13 cellular contexts compared by ENCODE assay signal in genomic region chr4:48968814-48969213, GRCh38. TPM values are rescaled to one million over a fixed set of nuclear protein-coding genes. Genes with fewer than 3 reads are reported as not detected.
DNase-seq lines count a peak whose midpoint lies in the region; ATAC-seq and TF ChIP-seq lines count a peak whose summit lies in the region.
"Had no signal": no experiment of that assay in that cellular context is flagged by ENCODE, and none has a peak within 500 bp of the region (broad histone marks: within the 10 kb centered on the region; RNA-seq: fewer than 3 reads in every experiment).

No MANE protein-coding gene starts in this region.

- H3K9me1 ChIP-seq in IMR-90 (ENCODE audit: insufficient read depth, low read length): peaks cover 9% of the 10 kb centered on the region

- POLR2A ChIA-PET in IMR-90 (lab: Charles Lee; ENCODE audit: unreplicated experiment): interaction anchor here (0.7 kb wide), 1 partner anchor 442 kb away, joined by 5 read pairs; no protein-coding TSS in a partner anchor

- H3K4me2 ChIP-seq in IMR-90 (ENCODE audit: low read depth, low read length): peak overlapping the region; percentile 46; the same call in 1 of the 2 replicates

- peak overlapping the region; percentile 32; the same call in 1 of the 2 replicates for H3K14ac ChIP-seq in IMR-90 (replicated peaks; ENCODE audit: low read depth, low read length)

- no peak overlapping the region; the same call in 1 of the 2 replicates for H2AK5ac ChIP-seq in IMR-90 (ENCODE audit: low read depth, low read length)

- no peaks in the 10 kb centered on the region for H3K36me3 ChIP-seq in IMR-90 (ENCODE audit: control insufficient read depth, insufficient read depth, low read length)

- H2BK5ac ChIP-seq in IMR-90 (ENCODE audit: low read depth, low read length, poor library complexity, severe bottlenecking): peak overlapping the region; percentile 35

- dilution Hi-C loops in IMR-90 (cut with HindIII; ENCODE audit: low sequenced_read_pairs, unreplicated experiment): no loop called here

- no peak overlapping the region for H3K56ac ChIP-seq in IMR-90 (ENCODE audit: extremely low read depth, insufficient read depth, low read length)

- peak overlapping the region; percentile 62 for H2AFZ ChIP-seq in IMR-90 (replicated peaks; ENCODE audit: low read length, poor library complexity)

- BruUV-seq in IMR-90 (replicated peaks; lab: Mats Ljungman, UMichigan): no TSS peak

- peak overlapping the region; percentile 68 for H3K4ac ChIP-seq in IMR-90 (ENCODE audit: low read depth, low read length)

- no peaks in the 10 kb centered on the region for H4K20me1 ChIP-seq in IMR-90 (ENCODE audit: insufficient read depth, low read length)

- TF ChIP-seq CTCF in IMR-90 (conservative IDR thresholded peaks at IDR 0.05; ENCODE audit: low read depth, low read length): no peak
- TF ChIP-seq CTCF in fibroblast of the aortic adventitia (IDR thresholded peaks at IDR 0.05; ENCODE audit: insufficient read depth, low read length): no peak

- DNase-seq in AG08395 (ENCODE audit: low spot score): peak; percentile 53
- DNase-seq in IMR-90: peak; percentile 96
- peak; percentile 12 for DNase-seq in amniotic stem cell (lab: John Stamatoyannopoulos, UW)
- peak; percentile 49 for DNase-seq in fibroblast of the aortic adventitia (ENCODE audit: low read depth)
- no peak for DNase-seq in activated naive CD4-positive, alpha-beta T cell treated with Interleukin-2 at 50 U/mL for 16 hours
- no peak for DNase-seq in NCI-H510A (lab: John Stamatoyannopoulos, UW)
- DNase-seq: activated CD4-positive, alpha-beta T cell treated with anti-CD3 and anti-CD28 coated beads, Interleukin-2, amount 10 ng/mL, durations not matched to agents 7 days and 5 days; NCI-H1092; occipital lobe had no signal

- peak overlapping the region; percentile 61 for H2BK120ac ChIP-seq in IMR-90 (ENCODE audit: low read depth, low read length)

- H3K27ac ChIP-seq in IMR-90 (ENCODE audit: insufficient read depth, low read length): peak overlapping the region; percentile 25; the same call in 1 of the 2 replicates

- WGBS in IMR-90 (ENCODE audit: extremely low coverage in 2 of 2, insufficient read length in 1 of 2), 2 experiments: no CpG with 5 or more reads among the region's 4 CpGs

- H2BK20ac ChIP-seq in IMR-90 (ENCODE audit: low read depth, low read length): peak overlapping the region; percentile 44; the same call in 1 of the 2 replicates

- H3K79me1 ChIP-seq in IMR-90 (ENCODE audit: low read depth in 1 of 2, low read length in 2 of 2): no peaks in the 10 kb centered on the region

- peaks cover 3% of the 10 kb centered on the region; the same call in 1 of the 2 replicates for H3K27me3 ChIP-seq in IMR-90 (ENCODE audit: control insufficient read depth, insufficient read depth, low read length)

- H4K8ac ChIP-seq in IMR-90 (ENCODE audit: low read depth in 2 of 2, low read length in 2 of 2): peak overlapping the region in 1 of 2 experiments; percentile 18; a peak in 1 of 4 replicates

- no peak overlapping the region for H3K4me3 ChIP-seq in IMR-90 (ENCODE audit: insufficient read depth, low read depth, low read length)
- no peak overlapping the region for H3K4me3 ChIP-seq in fibroblast of the aortic adventitia (ENCODE audit: low read depth, low read length)

- H3K23ac ChIP-seq in IMR-90 (ENCODE audit: low read depth, low read length): no peak overlapping the region

- H3K9ac ChIP-seq in IMR-90 (ENCODE audit: low read depth, low read length): no peak overlapping the region

- H2AK9ac ChIP-seq in IMR-90 (replicated peaks; ENCODE audit: low read depth, low read length, poor library complexity): peak overlapping the region; percentile 62

- H2BK15ac ChIP-seq in IMR-90 (ENCODE audit: low read depth, low read length): no peak overlapping the region

- no peak for TF ChIP-seq RAD21 in IMR-90 (IDR thresholded peaks at IDR 0.05; ENCODE audit: low read length)

- in situ Hi-C loops in IMR-90 (cut with MboI; ENCODE audit: low sequenced_read_pairs): loop anchor here (25.0 kb wide), 1 partner anchor 657 kb away; no protein-coding TSS in a partner anchor

- 0 out of 2 replicates have a peak overlapping the region, but pooled peaks have one; percentile 15 for H4K5ac ChIP-seq in IMR-90 (ENCODE audit: low read depth, low read length)

- no peak overlapping the region; the same call in 1 of the 2 replicates for H3K18ac ChIP-seq in IMR-90 (ENCODE audit: low read depth, low read length)

- H3K9me3 ChIP-seq in IMR-90 (ENCODE audit: control insufficient read depth, insufficient read depth, low read length): no peaks in the 10 kb centered on the region

- peak overlapping the region; percentile 65; the same call in 1 of the 2 replicates for H4K91ac ChIP-seq in IMR-90 (ENCODE audit: insufficient read depth, low read depth, low read length)

- no peak for TF ChIP-seq POLR2A in IMR-90 (IDR thresholded peaks at IDR 0.05; ENCODE audit: low read depth, low read length)

- ATAC-seq in IMR-90 (ENCODE audit: low read depth): peak; percentile 81
- ATAC-seq in GM21717 (IDR thresholded peaks at IDR 0.05; ENCODE audit: unreplicated experiment): no peak
- ATAC-seq in HG03521 (IDR thresholded peaks at IDR 0.05; ENCODE audit: unreplicated experiment): no peak

- CTCF ChIA-PET in IMR-90 (lab: Yijun Ruan, JAX): no interaction called here

- peaks cover 4% of the 10 kb centered on the region for H3K4me1 ChIP-seq in IMR-90 (ENCODE audit: control insufficient read depth, insufficient read depth, low read length)

- intact Hi-C loops in IMR-90 (cut with micrococcal nuclease): no loop called here

TF ChIP-seq in IMR-90, 13 proteins besides CTCF, POLR2A, EP300 and RAD21:
- TF ChIP-seq ELK1 (IDR thresholded peaks at IDR 0.05; ENCODE audit: borderline replicate concordance, low read depth, low read length) (no peak), FOS (IDR thresholded peaks at IDR 0.05; ENCODE audit: low read depth, low read length) (peak; percentile 55; the same call in 1 of the 2 replicates), CEBPB (IDR thresholded peaks at IDR 0.05; ENCODE audit: low read depth, low read length) (peak; percentile 97), BHLHE40 (IDR thresholded peaks at IDR 0.05; ENCODE audit: low read depth, low read length) (peak; percentile 25; the same call in 1 of the 2 replicates)

RNA-seq across cellular contexts. Expression of gene CWH43, which starts 17.3 kb away (rescaled TPM):
- not detected in 2 replicates for total RNA-seq in IMR-90 (2012; rRNA removed)
- polyA plus RNA-seq in IMR-90 (2012; rRNA removed): not detected in 2 replicates
- polyA plus RNA-seq in IMR-90 (2012; cell fraction: cytosol; rRNA removed): not detected in 2 replicates
- not detected in 2 replicates for polyA plus RNA-seq in IMR-90 (2012; cell fraction: nucleus; rRNA removed; ENCODE audit: low replicate concordance)
- not detected in 2 replicates for total RNA-seq in fibroblast of the aortic adventitia (ENCODE audit: low replicate concordance)
- total RNA-seq: activated CD4-positive, alpha-beta T cell treated with anti-CD3 and anti-CD28 coated beads, Interleukin-2, amount 10 ng/mL, durations not matched to agents 7 days and 5 days; activated T-helper 2 cell treated with anti-CD3 and anti-CD28 coated beads, Interferon-gamma antibody, Interleukin-2, Interleukin-4, amounts not matched to agents 10 μg/mL and 5 μg/mL and 100 μg/mL, durations not matched to agents 14 hours and 24 hours and 36 hours; occipital lobe; T-helper 2 cell treated with Interferon-gamma antibody and Interleukin-4, amounts not matched to agents 100 ng/mL and 5 ng/mL, for 36 hours had no signal

Comparison
In these comparisons a context has a peak if more than half of its experiments do, and no peak if none do; other contexts are left out.
1. DNase-seq: peak in AG08395 (single experiment), IMR-90 (single experiment), amniotic stem cell (single experiment) and fibroblast of the aortic adventitia (single experiment); none in activated naive CD4-positive, alpha-beta T cell treated with Interleukin-2 at 50 U/mL for 16 hours (single experiment) and NCI-H510A (single experiment).